ENCODE assay signal across 10 cellular contexts in the genomic region with DNA sequence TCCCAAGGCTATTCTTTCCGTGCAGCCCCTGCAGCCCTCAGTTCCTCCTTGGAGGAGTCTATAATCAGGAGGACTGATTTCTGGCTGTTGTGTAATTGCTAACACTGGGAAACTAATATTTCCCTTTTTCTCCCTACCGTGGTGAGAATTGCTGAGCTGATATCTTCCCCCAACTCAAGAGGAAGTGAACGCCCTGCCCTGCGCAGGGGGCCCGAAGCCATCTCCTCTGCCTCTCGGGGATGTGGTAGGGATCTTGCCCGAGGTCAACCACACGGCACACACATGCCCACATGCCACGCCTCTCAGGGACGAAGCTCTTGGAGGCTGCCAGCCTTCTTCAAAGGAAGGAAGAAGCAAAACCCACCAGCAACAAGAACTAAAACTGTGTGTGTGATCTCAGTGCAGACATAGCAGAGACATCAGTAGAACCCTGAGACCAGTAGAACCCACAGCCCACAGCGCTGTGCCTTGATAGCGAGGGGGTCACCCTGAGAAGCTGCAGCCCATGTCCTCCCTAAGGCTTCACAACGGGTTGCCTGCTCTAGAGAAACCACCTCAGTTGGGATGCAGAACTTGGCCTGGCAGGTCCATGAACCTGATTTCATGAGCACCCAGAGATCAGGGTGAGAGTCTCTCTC. TPM values are rescaled to one million over a fixed set of nuclear protein-coding genes. Genes with fewer than 3 reads are reported as not detected.
A peak's percentile ranks its signal among the peaks of the same experiment; 100 is the strongest.
DNase-seq lines count a peak whose midpoint lies in the region; ATAC-seq and TF ChIP-seq lines count a peak whose summit lies in the region.
"Had no signal": no experiment of that assay in that cellular context is flagged by ENCODE, and none has a peak within 500 bp of the region (broad histone marks: within the 10 kb centered on the region; RNA-seq: fewer than 3 reads in every experiment).

No MANE protein-coding gene starts in this region.

- ATAC-seq in left lung, result peak; percentile 89
- ATAC-seq in HG03039 (IDR thresholded peaks at IDR 0.05; ENCODE audit: unreplicated experiment), result no peak
- ATAC-seq in GM19035 (IDR thresholded peaks at IDR 0.05; ENCODE audit: unreplicated experiment), result no peak

- no peaks in the 10 kb centered on the region for H3K27me3 ChIP-seq in left lung
- H3K27me3 ChIP-seq in transverse colon, result no peaks in the 10 kb centered on the region

- H3K4me3 ChIP-seq in left lung, result no peak overlapping the region
- H3K4me3 ChIP-seq in transverse colon, result no peak overlapping the region

- TF ChIP-seq CTCF in left lung (IDR thresholded peaks at IDR 0.05) (no peak), transverse colon (IDR thresholded peaks at IDR 0.05) (no peak)

- H3K27ac ChIP-seq in left lung (no peak overlapping the region), transverse colon (peak overlapping the region in 2 of 4 donors; percentile 11 to 29)
- H3K27ac ChIP-seq: parathyroid adenoma had no signal

- peaks cover 0 to 20% of the 10 kb centered on the region in 2 donors for H3K4me1 ChIP-seq in left lung
- H3K4me1 ChIP-seq in transverse colon, result no peaks in the 10 kb centered on the region
- H3K4me1 ChIP-seq: parathyroid adenoma had no signal

- 62 to 77% methylated on average over 1 to 13 of the region's 13 CpGs for WGBS in transverse colon (ENCODE audit: low coverage in 1 of 2), 2 donors

- H3K9me3 ChIP-seq in left lung, result no peaks in the 10 kb centered on the region
- H3K9me3 ChIP-seq in transverse colon, result no peaks in the 10 kb centered on the region

- intact Hi-C loops in left lung (cut with DNase I), result no loop called here
- intact Hi-C loops in transverse colon (cut with DNase I; ENCODE audit: low total_unique reads), result no loop called here

- peak; percentile 9 for DNase-seq in stimulated activated CD4-positive, alpha-beta T cell treated with anti-CD3 and anti-CD28 coated beads, Interleukin-12 subunit alpha, Interleukin-12 subunit beta, amount 100 ng/mL, for 4 hours
- DNase-seq in stimulated activated CD4-positive, alpha-beta T cell treated with anti-CD3 and anti-CD28 coated beads, Interleukin-1b, Interleukin-23, amount 100 ng/mL, for 48 hours, result no peak
- DNase-seq in activated effector memory CD4-positive, alpha-beta T cell treated with Interleukin-2 at 50 U/mL for 16 hours, result peak; percentile 63
- DNase-seq in left lung (peak; percentile 84 to 87), transverse colon (peak; percentile 33), iPS-NIHi7 (ENCODE audit: extremely low spot score) (no peak)
- DNase-seq: NCI-H446 treated with DMSO at 0.1 percent for 48 hours had no signal

- in situ Hi-C loops in transverse colon (cut with MboI; ENCODE audit: low pct_ligation_motif_present in 1 of 4, low pct_unique_long_range_greater_than_20kb in 1 of 4, low sequenced_read_pairs in 3 of 4), result no loop called here

- no peaks in the 10 kb centered on the region for H3K36me3 ChIP-seq in left lung
- no peaks in the 10 kb centered on the region for H3K36me3 ChIP-seq in transverse colon

- no peak for TF ChIP-seq EP300 in transverse colon (IDR thresholded peaks at IDR 0.05; ENCODE audit: low read depth)

- no peak for TF ChIP-seq POLR2A in transverse colon (IDR thresholded peaks at IDR 0.05)

RNA-seq across cellular contexts. Expression of a gene that starts 8.9 kb away (rescaled TPM):
- 10 to 100 TPM; 14.4 to 20.9 TPM for total RNA-seq in left lung
- total RNA-seq in transverse colon, result 10 to 100 TPM in 3 of 4 donors, 1 to 10 TPM in 1; 9.0 to 28.5 (median 12.9) TPM

Comparison
In these comparisons a context has a peak if more than half of its experiments do, and no peak if none do; other contexts are left out.
1. DNase-seq: peak in stimulated activated CD4-positive, alpha-beta T cell treated with anti-CD3 and anti-CD28 coated beads, Interleukin-12 subunit alpha, Interleukin-12 subunit beta, amount 100 ng/mL, for 4 hours (single experiment), activated effector memory CD4-positive, alpha-beta T cell treated with Interleukin-2 at 50 U/mL for 16 hours (single experiment), left lung (2 of 2) and transverse colon (single experiment); none in stimulated activated CD4-positive, alpha-beta T cell treated with anti-CD3 and anti-CD28 coated beads, Interleukin-1b, Interleukin-23, amount 100 ng/mL, for 48 hours (single experiment) and iPS-NIHi7 (single experiment).